Comparison of ENCODE assay signal across 1 cellular context in the genomic region with DNA sequence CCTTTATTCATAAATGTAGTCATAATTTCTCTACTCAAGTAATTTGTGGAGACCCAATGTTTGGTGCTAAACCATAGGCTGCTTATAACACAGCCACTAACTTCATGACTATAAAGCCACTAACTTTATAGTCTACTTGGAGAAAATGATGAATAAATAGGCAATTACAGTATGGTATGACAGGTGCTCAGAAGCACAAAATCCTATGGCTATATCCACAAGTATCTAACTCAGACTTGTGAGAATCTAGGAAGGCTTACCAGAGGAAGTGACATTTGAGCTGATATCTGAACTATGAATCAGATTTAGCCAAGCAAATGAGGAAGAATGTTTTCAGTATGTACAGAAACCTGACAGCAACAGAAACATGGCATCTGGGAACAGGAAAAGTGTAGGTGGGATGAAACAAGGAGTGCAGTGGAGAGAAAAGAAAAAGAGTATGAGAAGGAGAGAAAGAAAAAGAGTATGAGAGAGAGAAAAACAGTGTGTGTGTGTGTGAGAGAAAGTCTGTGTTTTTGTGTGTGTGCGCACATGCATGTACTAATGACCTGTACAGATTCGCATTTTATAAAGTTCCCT.
TF ChIP-seq lines count a peak whose summit lies in the region.

No MANE protein-coding gene starts in this region.

TF ChIP-seq in K562, 482 proteins besides CTCF, POLR2A, EP300 and RAD21 (continued from another document):
- TF ChIP-seq, protein P1, sequence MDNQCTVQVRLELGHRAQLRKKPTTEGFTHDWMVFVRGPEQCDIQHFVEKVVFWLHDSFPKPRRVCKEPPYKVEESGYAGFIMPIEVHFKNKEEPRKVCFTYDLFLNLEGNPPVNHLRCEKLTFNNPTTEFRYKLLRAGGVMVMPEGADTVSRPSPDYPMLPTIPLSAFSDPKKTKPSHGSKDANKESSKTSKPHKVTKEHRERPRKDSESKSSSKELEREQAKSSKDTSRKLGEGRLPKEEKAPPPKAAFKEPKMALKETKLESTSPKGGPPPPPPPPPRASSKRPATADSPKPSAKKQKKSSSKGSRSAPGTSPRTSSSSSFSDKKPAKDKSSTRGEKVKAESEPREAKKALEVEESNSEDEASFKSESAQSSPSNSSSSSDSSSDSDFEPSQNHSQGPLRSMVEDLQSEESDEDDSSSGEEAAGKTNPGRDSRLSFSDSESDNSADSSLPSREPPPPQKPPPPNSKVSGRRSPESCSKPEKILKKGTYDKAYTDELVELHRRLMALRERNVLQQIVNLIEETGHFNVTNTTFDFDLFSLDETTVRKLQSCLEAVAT (IDR thresholded peaks at IDR 0.05): 0 out of 4 replicates have a peak, but pooled peaks of 1 of the 2 experiments have one; percentile 30
- TF ChIP-seq, protein P2, sequence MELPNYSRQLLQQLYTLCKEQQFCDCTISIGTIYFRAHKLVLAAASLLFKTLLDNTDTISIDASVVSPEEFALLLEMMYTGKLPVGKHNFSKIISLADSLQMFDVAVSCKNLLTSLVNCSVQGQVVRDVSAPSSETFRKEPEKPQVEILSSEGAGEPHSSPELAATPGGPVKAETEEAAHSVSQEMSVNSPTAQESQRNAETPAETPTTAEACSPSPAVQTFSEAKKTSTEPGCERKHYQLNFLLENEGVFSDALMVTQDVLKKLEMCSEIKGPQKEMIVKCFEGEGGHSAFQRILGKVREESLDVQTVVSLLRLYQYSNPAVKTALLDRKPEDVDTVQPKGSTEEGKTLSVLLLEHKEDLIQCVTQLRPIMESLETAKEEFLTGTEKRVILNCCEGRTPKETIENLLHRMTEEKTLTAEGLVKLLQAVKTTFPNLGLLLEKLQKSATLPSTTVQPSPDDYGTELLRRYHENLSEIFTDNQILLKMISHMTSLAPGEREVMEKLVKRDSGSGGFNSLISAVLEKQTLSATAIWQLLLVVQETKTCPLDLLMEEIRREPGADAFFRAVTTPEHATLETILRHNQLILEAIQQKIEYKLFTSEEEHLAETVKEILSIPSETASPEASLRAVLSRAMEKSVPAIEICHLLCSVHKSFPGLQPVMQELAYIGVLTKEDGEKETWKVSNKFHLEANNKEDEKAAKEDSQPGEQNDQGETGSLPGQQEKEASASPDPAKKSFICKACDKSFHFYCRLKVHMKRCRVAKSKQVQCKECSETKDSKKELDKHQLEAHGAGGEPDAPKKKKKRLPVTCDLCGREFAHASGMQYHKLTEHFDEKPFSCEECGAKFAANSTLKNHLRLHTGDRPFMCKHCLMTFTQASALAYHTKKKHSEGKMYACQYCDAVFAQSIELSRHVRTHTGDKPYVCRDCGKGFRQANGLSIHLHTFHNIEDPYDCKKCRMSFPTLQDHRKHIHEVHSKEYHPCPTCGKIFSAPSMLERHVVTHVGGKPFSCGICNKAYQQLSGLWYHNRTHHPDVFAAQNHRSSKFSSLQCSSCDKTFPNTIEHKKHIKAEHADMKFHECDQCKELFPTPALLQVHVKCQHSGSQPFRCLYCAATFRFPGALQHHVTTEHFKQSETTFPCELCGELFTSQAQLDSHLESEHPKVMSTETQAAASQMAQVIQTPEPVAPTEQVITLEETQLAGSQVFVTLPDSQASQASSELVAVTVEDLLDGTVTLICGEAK (IDR thresholded peaks at IDR 0.05): peak; percentile 25; the same call in 1 of the 2 replicates
- TF ChIP-seq, protein P2 (CRISPR knock-in tag; IDR thresholded peaks at IDR 0.05): no peak
